18 cellular contexts compared by ENCODE assay signal in genomic region chr2:101638156-101638809, GRCh38. TPM values are rescaled to one million over a fixed set of nuclear protein-coding genes. Genes with fewer than 3 reads are reported as not detected.
DNase-seq lines count a peak whose midpoint lies in the region; ATAC-seq and TF ChIP-seq lines count a peak whose summit lies in the region.
"Had no signal": no experiment of that assay in that cellular context is flagged by ENCODE, and none has a peak within 500 bp of the region (broad histone marks: within the 10 kb centered on the region; RNA-seq: fewer than 3 reads in every experiment).

No MANE protein-coding gene starts in this region.

- TF ChIP-seq RAD21 in liver (IDR thresholded peaks at IDR 0.05), result no peak

- H3K4me2 ChIP-seq in MM.1S (ENCODE audit: low read depth, low read length) (no peak overlapping the region), osteoblast (ENCODE audit: insufficient read depth, low read length) (no peak overlapping the region)
- H3K4me2 ChIP-seq: BLaER1, KMS-11, SK-N-SH had no signal

- H3K4me3 ChIP-seq in MM.1S (ENCODE audit: low read length) (no peak overlapping the region), liver (ENCODE audit: low read depth in 1 of 3, low read length in 3 of 3) (no peak overlapping the region), osteoblast (ENCODE audit: insufficient read depth, low read length) (no peak overlapping the region)
- H3K4me3 ChIP-seq: BLaER1 had no signal

- no peaks in the 10 kb centered on the region for H3K9me2 ChIP-seq in MM.1S (replicated peaks; ENCODE audit: insufficient read depth, low read length)
- H3K9me2 ChIP-seq: SK-N-SH had no signal

- H3K4me1 ChIP-seq in MM.1S (ENCODE audit: low read length) (no peaks in the 10 kb centered on the region), liver (ENCODE audit: control insufficient read depth in 4 of 4, insufficient read depth in 4 of 4, low read length in 3 of 4) (no peaks in the 10 kb centered on the region), osteoblast (ENCODE audit: insufficient read depth, low read length) (no peaks in the 10 kb centered on the region)
- H3K4me1 ChIP-seq: BLaER1 had no signal

- no peaks in the 10 kb centered on the region for H3K9me3 ChIP-seq in MM.1S (replicated peaks; ENCODE audit: insufficient read depth, low read length)
- no peaks in the 10 kb centered on the region for H3K9me3 ChIP-seq in liver (ENCODE audit: control insufficient read depth in 4 of 4, low read length in 3 of 4)
- H3K9me3 ChIP-seq in osteoblast (ENCODE audit: low read depth, low read length), result no peaks in the 10 kb centered on the region
- H3K9me3 ChIP-seq: SK-N-SH had no signal

- H3F3A ChIP-seq in MM.1S (ENCODE audit: insufficient read depth, low read length), result no peaks in the 10 kb centered on the region

- no peaks in the 10 kb centered on the region for H3K79me2 ChIP-seq in MM.1S (ENCODE audit: low read length)
- H3K79me2 ChIP-seq in osteoblast (ENCODE audit: insufficient read depth, low read length), result no peaks in the 10 kb centered on the region

- no peak for TF ChIP-seq CTCF in MM.1S (IDR thresholded peaks at IDR 0.05; ENCODE audit: low read length)
- TF ChIP-seq CTCF in liver (IDR thresholded peaks at IDR 0.05; ENCODE audit: low read depth, low read length, missing input control), result no peak
- no peak for TF ChIP-seq CTCF in osteoblast (IDR thresholded peaks at IDR 0.05; ENCODE audit: extremely low read depth, low read depth, low read length)

- H3K27me3 ChIP-seq in MM.1S (replicated peaks; ENCODE audit: insufficient read depth, low read length) (no peaks in the 10 kb centered on the region), liver (ENCODE audit: control insufficient read depth in 4 of 4, insufficient read depth in 4 of 4, low read length in 3 of 4) (no peaks in the 10 kb centered on the region), osteoblast (ENCODE audit: insufficient read depth, low read length) (no peaks in the 10 kb centered on the region)
- H3K27me3 ChIP-seq: BLaER1 had no signal

- H4K20me1 ChIP-seq in MM.1S (ENCODE audit: insufficient read depth, low read length), result no peaks in the 10 kb centered on the region
- H4K20me1 ChIP-seq in osteoblast (ENCODE audit: insufficient read depth, low read length), result no peaks in the 10 kb centered on the region
- H4K20me1 ChIP-seq: BLaER1 had no signal

- 74% methylated on average over 14 of the region's 14 CpGs for WGBS in liver

- no peak for ATAC-seq in GM19467 (IDR thresholded peaks at IDR 0.05; ENCODE audit: unreplicated experiment)

- DNase-seq in MM.1S (no peak), cerebellum (ENCODE audit: low spot score) (peak; percentile 50), osteoblast (ENCODE audit: insufficient read length, low spot score, missing footprints) (peak; percentile 56), erythroblast (lab: John Stamatoyannopoulos, UW) (no peak), NAMALWA (ENCODE audit: low spot score) (no peak), NCI-H446 treated with DMSO at 0.1 percent for 48 hours (lab: John Stamatoyannopoulos, UW) (no peak)
- DNase-seq: DND-41, HFFc6, NCI-H1436 treated with DMSO at 0.1 percent for 48 hours, NCI-H2081, NCI-H2171 treated with DMSO at 0.1 percent for 48 hours, NCI-H748 treated with DMSO at 0.1 percent for 48 hours, SHP77, SK-N-SH had no signal

- H3K36me3 ChIP-seq in MM.1S (replicated peaks; ENCODE audit: insufficient read depth, low read length) (no peaks in the 10 kb centered on the region), liver (ENCODE audit: control insufficient read depth in 4 of 4, insufficient read depth in 3 of 4, low read depth in 1 of 4, low read length in 3 of 4) (no peaks in the 10 kb centered on the region), osteoblast (ENCODE audit: insufficient read depth, low read length) (no peaks in the 10 kb centered on the region)
- H3K36me3 ChIP-seq: BLaER1 had no signal

- H2AFZ ChIP-seq in MM.1S (ENCODE audit: low read length) (peak overlapping the region; percentile 15; the same call in 1 of the 2 replicates), osteoblast (ENCODE audit: low read length) (no peak overlapping the region)

- no peak for TF ChIP-seq POLR2A in erythroblast (IDR thresholded peaks at IDR 0.05; ENCODE audit: low read length)

- no peak overlapping the region for H3K27ac ChIP-seq in MM.1S (ENCODE audit: low read length)
- no peak overlapping the region for H3K27ac ChIP-seq in liver (ENCODE audit: low read depth in 1 of 2, low read length in 2 of 2)
- H3K27ac ChIP-seq in osteoblast (ENCODE audit: low read depth, low read length), result no peak overlapping the region
- H3K27ac ChIP-seq: BLaER1, KMS-11 had no signal

- no peak overlapping the region for H3K9ac ChIP-seq in MM.1S (ENCODE audit: low read length)
- H3K9ac ChIP-seq in liver (ENCODE audit: low read depth in 1 of 2, low read length in 2 of 2), result no peak overlapping the region
- H3K9ac ChIP-seq: BLaER1, KMS-11, SK-N-SH had no signal

TF ChIP-seq in liver, 16 proteins besides CTCF, POLR2A, EP300 and RAD21:
- TF ChIP-seq JUND (IDR thresholded peaks at IDR 0.05), result no peak
- TF ChIP-seq NR2F2 (IDR thresholded peaks at IDR 0.05), result peak; percentile 31
- no peak for TF ChIP-seq ZBTB33 (IDR thresholded peaks at IDR 0.05)
TF ChIP-seq in liver: peak in this region for 1.

RNA-seq across cellular contexts. Expression of gene MAP4K4, which starts 59.2 kb away (rescaled TPM):
- total RNA-seq in cerebellum (190 TPM), liver (10 to 100 TPM; 33.7 to 40.0 TPM), osteoblast (231 and 287 TPM in 2 replicates)
- 10 to 100 TPM in 1 of 2 donors, 1 to 10 TPM in 1; 9.1 to 13.6 TPM for polyA plus RNA-seq in liver

Comparison
In these comparisons a context has a peak if more than half of its experiments do, and no peak if none do; other contexts are left out.
1. DNase-seq: peak in cerebellum (single experiment) and osteoblast (single experiment); none in MM.1S (single experiment), erythroblast (0 of 2), NAMALWA (single experiment) and NCI-H446 treated with DMSO at 0.1 percent for 48 hours (single experiment).